In the genomic region with DNA sequence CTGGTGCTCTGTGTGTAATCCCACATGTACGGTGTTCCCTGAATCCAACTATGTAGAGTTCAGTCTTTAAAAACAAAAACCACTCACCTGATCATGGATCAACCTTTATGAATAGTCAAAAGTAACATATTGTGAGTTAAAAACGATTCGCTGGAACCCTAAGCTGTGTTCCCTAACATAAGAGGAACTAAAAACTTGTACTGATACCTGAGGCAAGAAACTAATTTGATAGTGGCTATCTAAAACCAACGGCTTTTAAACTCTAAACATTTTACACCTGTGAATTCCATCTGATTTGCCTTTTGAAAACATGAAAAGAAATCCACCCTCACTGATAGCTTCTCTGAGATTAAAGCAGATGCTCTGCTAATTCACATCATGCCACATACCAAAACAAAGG, we compare ENCODE assay signal across 18 cellular contexts.
DNase-seq lines count a peak whose midpoint lies in the region; ATAC-seq, FAIRE-seq and TF ChIP-seq lines count a peak whose summit lies in the region.
"Had no signal": no experiment of that assay in that cellular context is flagged by ENCODE, and none has a peak within 500 bp of the region (broad histone marks: within the 10 kb centered on the region; RNA-seq: fewer than 3 reads in every experiment).

No MANE protein-coding gene starts in this region.

- ATAC-seq in GM21381 (IDR thresholded peaks at IDR 0.05; ENCODE audit: unreplicated experiment) (peak; percentile 51), HG03025 (IDR thresholded peaks at IDR 0.05; ENCODE audit: low FRiP score, unreplicated experiment) (peak; percentile 69), activated B cell treated with CpG ODN at 0.5 μM for 24 hours (ENCODE audit: low read depth) (no peak), HG03439 (IDR thresholded peaks at IDR 0.05; ENCODE audit: unreplicated experiment) (no peak)
- ATAC-seq: sciatic nerve had no signal

- peak overlapping the region; percentile 30 for H3K27ac Mint-ChIP-seq in activated B cell treated with CpG ODN at 0.5 μM for 24 hours

- no peak for TF ChIP-seq CTCF in activated B cell treated with CpG ODN at 0.5 μM for 24 hours (IDR thresholded peaks at IDR 0.05)

- intact Hi-C loops in activated B cell treated with CpG ODN at 0.5 μM for 24 hours (cut with micrococcal nuclease), result no loop called here

- no peaks in the 10 kb centered on the region for H3K36me3 Mint-ChIP-seq in activated B cell treated with CpG ODN at 0.5 μM for 24 hours (ENCODE audit: low read depth)

- peaks cover 25% of the 10 kb centered on the region for H3K4me1 Mint-ChIP-seq in activated B cell treated with CpG ODN at 0.5 μM for 24 hours

- H3K27me3 Mint-ChIP-seq in activated B cell treated with CpG ODN at 0.5 μM for 24 hours, result no peaks in the 10 kb centered on the region

- POLR2A ChIA-PET in activated B cell treated with CpG ODN at 0.5 μM for 24 hours (lab: Charles Lee), result no interaction called here

- H3K4me3 Mint-ChIP-seq in activated B cell treated with CpG ODN at 0.5 μM for 24 hours, result no peak overlapping the region

- FAIRE-seq in GM18507 (lab: Jason Lieb, UNC), result peak; percentile 57
- FAIRE-seq: H1, islet of Langerhans had no signal

- H3K9me3 Mint-ChIP-seq in activated B cell treated with CpG ODN at 0.5 μM for 24 hours, result no peaks in the 10 kb centered on the region

- CTCF ChIA-PET in activated B cell treated with CpG ODN at 0.5 μM for 24 hours (lab: Charles Lee), result no interaction called here

- no peak for DNase-seq in GM18507 (ENCODE audit: extremely low spot score, insufficient read length, low read depth)
- DNase-seq in activated B cell treated with CpG ODN at 0.5 μM for 24 hours, result no peak
- DNase-seq in activated CD4-positive, CD25-positive, alpha-beta regulatory T cell treated with anti-CD3 and anti-CD28 coated beads, Interleukin-2, amount 50 U/mL, for 72 hours, result no peak
- DNase-seq in UCSD-AML1 (lab: John Stamatoyannopoulos, UW; ENCODE audit: unreplicated experiment), result no peak
- DNase-seq in NCI-H187 (lab: John Stamatoyannopoulos, UW), result no peak
- DNase-seq: activated CD4-positive, alpha-beta T cell treated with anti-CD3 and anti-CD28 coated beads for 48 hours; activated naive CD4-positive, alpha-beta T cell treated with anti-CD3 and anti-CD28 coated beads, Interleukin-2, amount 50 U/mL, for 16 hours; colonic mucosa; NCI-H1417 treated with DMSO at 0.1 percent for 48 hours; NCI-H774; SK-N-SH; thyroid gland had no signal

Comparison
In these comparisons a context has a peak if more than half of its experiments do, and no peak if none do; other contexts are left out.
1. ATAC-seq: peak in GM21381 (single experiment) and HG03025 (single experiment); none in activated B cell treated with CpG ODN at 0.5 μM for 24 hours (single experiment) and HG03439 (single experiment).